In genomic region chr6:150012846-150013797, GRCh38 we compare ENCODE assay signal across 3 cellular contexts. TPM values are rescaled to one million over a fixed set of nuclear protein-coding genes. Genes with fewer than 3 reads are reported as not detected.
"Had no signal": no experiment of that assay in that cellular context is flagged by ENCODE, and none has a peak within 500 bp of the region (broad histone marks: within the 10 kb centered on the region; RNA-seq: fewer than 3 reads in every experiment).

No MANE protein-coding gene starts in this region.

RNA-seq across cellular contexts. Expression of gene RAET1L, which starts 12.2 kb away (rescaled TPM):
- total RNA-seq: IMR-90, Right ventricle myocardium superior, SJSA1 had no signal
- polyA plus RNA-seq: IMR-90 had no signal
